ENCODE assay signal across 16 cellular contexts in genomic region chr6:137652961-137653697, GRCh38.
DNase-seq lines count a peak whose midpoint lies in the region; ATAC-seq and TF ChIP-seq lines count a peak whose summit lies in the region.
"Had no signal": no experiment of that assay in that cellular context is flagged by ENCODE, and none has a peak within 500 bp of the region (broad histone marks: within the 10 kb centered on the region; RNA-seq: fewer than 3 reads in every experiment).

No MANE protein-coding gene starts in this region.

- peaks cover 5% of the 10 kb centered on the region for H3K4me1 ChIP-seq in mucosa of descending colon (ENCODE audit: low read depth)

- CTCF ChIA-PET in HEK293T (lab: Yijun Ruan, JAX): no interaction called here

- no peak for TF ChIP-seq CTCF in mucosa of descending colon (IDR thresholded peaks at IDR 0.05)

- no peak overlapping the region for H3K4me3 ChIP-seq in mucosa of descending colon
- H3K4me3 ChIP-seq: BLaER1 had no signal

- POLR2A ChIA-PET in HEK293T (lab: Yijun Ruan, JAX): no interaction called here

- peak in 2 of 3 experiments; percentile 9 to 54 for DNase-seq in NCI-H1417 (lab: John Stamatoyannopoulos, UW)
- no peak for DNase-seq in NCI-H1417 treated with DMSO at 0.1 percent for 48 hours (lab: John Stamatoyannopoulos, UW)
- DNase-seq in HEK293T (ENCODE audit: extremely low spot score): peak; percentile 43
- peak; percentile 55 for DNase-seq in NCI-H1105 treated with DMSO at 0.1 percent for 48 hours (lab: John Stamatoyannopoulos, UW)
- no peak for DNase-seq in mucosa of descending colon
- no peak for DNase-seq in ecto neural progenitor cell (ENCODE audit: low spot score)
- no peak for DNase-seq in HUDEP-2 (lab: John Stamatoyannopoulos, UW; ENCODE audit: unreplicated experiment in 76 of 76)
- DNase-seq: CD8-positive, alpha-beta memory T cell; H9; KBM-7; NCI-H1436 treated with DMSO at 0.1 percent for 48 hours; NCI-H82; SIG-M5; T-helper 17 cell had no signal

- peak; percentile 33 for ATAC-seq in mucosa of descending colon
- no peak for ATAC-seq in GM18517 (IDR thresholded peaks at IDR 0.05; ENCODE audit: unreplicated experiment)
- ATAC-seq: T-helper 17 cell had no signal

- H3K9me3 ChIP-seq in mucosa of descending colon: peaks cover 30% of the 10 kb centered on the region
- H3K9me3 ChIP-seq: BLaER1 had no signal

- H3K36me3 ChIP-seq in mucosa of descending colon (ENCODE audit: low read depth): no peaks in the 10 kb centered on the region
- H3K36me3 ChIP-seq: BLaER1 had no signal

- intact Hi-C loops in mucosa of descending colon (cut with DNase I, micrococcal nuclease): no loop called here

TF ChIP-seq in HEK293T, 16 proteins besides CTCF, POLR2A, EP300 and RAD21:
- TF ChIP-seq HDGF (IDR thresholded peaks at IDR 0.05; ENCODE audit: borderline replicate concordance): no peak
- peak; percentile 36; the same call in 1 of the 2 replicates for TF ChIP-seq L3MBTL2 (conservative IDR thresholded peaks at IDR 0.05)
TF ChIP-seq in HEK293T: peak in this region for 1.

Comparison
In these comparisons a context has a peak if more than half of its experiments do, and no peak if none do; other contexts are left out.
1. DNase-seq: peak in NCI-H1417 (2 of 3), HEK293T (single experiment) and NCI-H1105 treated with DMSO at 0.1 percent for 48 hours (single experiment); none in NCI-H1417 treated with DMSO at 0.1 percent for 48 hours (single experiment), mucosa of descending colon (0 of 3), ecto neural progenitor cell (single experiment) and HUDEP-2 (0 of 76).